ENCODE assay signal across 8 cellular contexts in genomic region chr9:107592439-107592838, GRCh38.
"Had no signal": no experiment of that assay in that cellular context is flagged by ENCODE, and none has a peak within 500 bp of the region (broad histone marks: within the 10 kb centered on the region; RNA-seq: fewer than 3 reads in every experiment).

No MANE protein-coding gene starts in this region.

- DNase-seq: GM23248, GOT3, H7, IMR-90, KG1 had no signal

- H3K4me1 ChIP-seq: HAP-1 had no signal

- H3K9me3 ChIP-seq: HAP-1 had no signal

- ATAC-seq: HCT116, K562 had no signal

- H3K27ac ChIP-seq: GM23248 had no signal

- H3K4me3 ChIP-seq: GM23248, HAP-1, K562 had no signal

- H3K36me3 ChIP-seq: HAP-1 had no signal
